ENCODE assay signal across 16 cellular contexts in the genomic region with DNA sequence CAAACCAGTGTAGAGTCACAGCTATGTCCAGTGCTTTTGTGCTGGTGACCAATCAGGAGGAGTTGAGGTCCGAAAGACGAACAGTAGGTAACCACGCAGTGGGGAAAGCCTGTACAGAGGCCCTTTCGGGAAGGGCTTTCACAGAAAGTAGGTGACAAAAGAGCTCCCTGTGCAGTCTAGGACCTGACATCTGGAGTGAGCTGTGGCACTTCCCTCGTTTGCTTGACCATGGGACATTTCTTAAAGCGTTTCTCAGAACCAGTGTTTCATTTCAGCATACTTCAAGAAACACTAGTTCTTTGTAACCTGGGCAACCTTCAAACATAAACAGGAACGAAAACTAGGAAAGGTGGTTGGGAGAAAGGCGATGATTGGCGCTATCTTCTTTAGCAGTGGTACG. TPM values are rescaled to one million over a fixed set of nuclear protein-coding genes. Genes with fewer than 3 reads are reported as not detected.
A peak's percentile ranks its signal among the peaks of the same experiment; 100 is the strongest.
DNase-seq lines count a peak whose midpoint lies in the region; ATAC-seq and TF ChIP-seq lines count a peak whose summit lies in the region.
"Had no signal": no experiment of that assay in that cellular context is flagged by ENCODE, and none has a peak within 500 bp of the region (broad histone marks: within the 10 kb centered on the region; RNA-seq: fewer than 3 reads in every experiment).

No MANE protein-coding gene starts in this region.

- CTCF ChIA-PET in GM10248 (lab: Yijun Ruan, JAX), result interaction anchor here (1.0 to 1.9 kb wide), 4 partner anchors 11 to 19 kb away, joined by 3 to 13 read pairs (median 6); no protein-coding TSS in a partner anchor

- H2BK12ac ChIP-seq in H9 (ENCODE audit: insufficient read length, low read depth, low read length), result no peak overlapping the region
- H2BK12ac ChIP-seq in trophoblast cell (ENCODE audit: low read length), result no peak overlapping the region

- H2AFZ ChIP-seq in H9 (ENCODE audit: low read length), result no peak overlapping the region
- no peak overlapping the region for H2AFZ ChIP-seq in trophoblast cell (ENCODE audit: insufficient read depth, low read length, poor library complexity)

- H4K5ac ChIP-seq in H9 (ENCODE audit: insufficient read length, low read depth, low read length), result no peak overlapping the region

- no peak overlapping the region for H3K23ac ChIP-seq in H9 (ENCODE audit: insufficient read length, low read depth, low read length)
- no peak overlapping the region for H3K23ac ChIP-seq in trophoblast cell (ENCODE audit: low read length)

- no peak for DNase-seq in activated T-cell treated with anti-CD3 and anti-CD28 coated beads, Interleukin-2, amount 50 U/mL, for 24 hours
- DNase-seq in activated T-cell treated with anti-CD3 and anti-CD28 coated beads, Interleukin-2, amount 50 U/mL, for 48 hours, result no peak
- DNase-seq in H9, result no peak
- DNase-seq in chondrocyte (ENCODE audit: low spot score), result no peak
- DNase-seq in trophoblast cell, result peak; percentile 68 to 86
- no peak for DNase-seq in NCI-H748 treated with DMSO at 0.1 percent for 48 hours (lab: John Stamatoyannopoulos, UW)
- DNase-seq in GM10248 (ENCODE audit: extremely low spot score), result no peak
- DNase-seq: 8988T; BE2C; CD4-positive, alpha-beta T cell; HFFc6; NCI-H1105; NCI-H1694; NCI-H510A treated with DMSO at 0.1 percent for 48 hours had no signal

- H3K9ac ChIP-seq in H9 (ENCODE audit: extremely low read depth, insufficient read length, low read length) (no peak overlapping the region), trophoblast cell (ENCODE audit: low read length) (no peak overlapping the region)

- POLR2A ChIA-PET in GM10248 (lab: Yijun Ruan, JAX), result no interaction called here

- no peak overlapping the region for H3K18ac ChIP-seq in H9 (ENCODE audit: insufficient read length, low read depth, low read length)
- H3K18ac ChIP-seq in trophoblast cell (ENCODE audit: low read length), result no peak overlapping the region

- H3K27ac Mint-ChIP-seq in activated T-cell treated with anti-CD3 and anti-CD28 coated beads, Interleukin-2, amount 50 U/mL, for 24 hours, result peak overlapping the region; percentile 31
- H3K27ac Mint-ChIP-seq in H9, result 0 out of 7 replicates have a peak overlapping the region, but pooled peaks have one; percentile 7 to 10 (median 8)
- peak overlapping the region; percentile 29 for H3K27ac Mint-ChIP-seq in chondrocyte (ENCODE audit: unreplicated experiment)
- H3K27ac Mint-ChIP-seq: HFFc6 had no signal

- no peak overlapping the region for H3K4me3 Mint-ChIP-seq in activated T-cell treated with anti-CD3 and anti-CD28 coated beads, Interleukin-2, amount 50 U/mL, for 24 hours
- H3K4me3 Mint-ChIP-seq in H9 (no peak overlapping the region), chondrocyte (ENCODE audit: unreplicated experiment) (no peak overlapping the region)
- H3K4me3 Mint-ChIP-seq: CD4-positive, alpha-beta T cell; HFFc6 had no signal

- H3K27me3 Mint-ChIP-seq in activated T-cell treated with anti-CD3 and anti-CD28 coated beads, Interleukin-2, amount 50 U/mL, for 24 hours, result no peaks in the 10 kb centered on the region
- H3K27me3 Mint-ChIP-seq in H9 (ENCODE audit: low read depth) (no peaks in the 10 kb centered on the region), chondrocyte (ENCODE audit: low read depth) (no peaks in the 10 kb centered on the region)
- H3K27me3 Mint-ChIP-seq: CD4-positive, alpha-beta T cell had no signal

- no peak overlapping the region for H3K4me2 ChIP-seq in H9 (ENCODE audit: insufficient read depth, insufficient read length, low read length)
- no peak overlapping the region for H3K4me2 ChIP-seq in trophoblast cell (ENCODE audit: low read length)

- H2AK5ac ChIP-seq in H9 (ENCODE audit: insufficient read length, low read length), result no peak overlapping the region
- H2AK5ac ChIP-seq in trophoblast cell (ENCODE audit: low read length), result no peak overlapping the region

- H3K14ac ChIP-seq in H9 (ENCODE audit: insufficient read depth, low read length) (no peak overlapping the region), trophoblast cell (ENCODE audit: low read length) (no peak overlapping the region)

- H3K27me3 ChIP-seq in H9 (ENCODE audit: insufficient read depth, low read length) (no peaks in the 10 kb centered on the region), trophoblast cell (ENCODE audit: insufficient read depth, low read length) (no peaks in the 10 kb centered on the region)
- H3K27me3 ChIP-seq: BE2C had no signal

- no peak overlapping the region for H2BK120ac ChIP-seq in H9 (ENCODE audit: low read depth, low read length, poor library complexity, severe bottlenecking)
- no peak overlapping the region for H2BK120ac ChIP-seq in trophoblast cell (ENCODE audit: insufficient read depth, low read length, poor library complexity)

- no peaks in the 10 kb centered on the region; the same call in 1 of the 2 replicates for H3K4me1 ChIP-seq in H9 (ENCODE audit: insufficient read depth, low read length)
- no peaks in the 10 kb centered on the region for H3K4me1 ChIP-seq in trophoblast cell (ENCODE audit: control insufficient read depth in 1 of 2, insufficient read depth in 2 of 2, low read length in 2 of 2)
- H3K4me1 ChIP-seq: BE2C had no signal

- H4K91ac ChIP-seq in H9 (ENCODE audit: insufficient read length, low read depth, low read length) (no peak overlapping the region), trophoblast cell (ENCODE audit: low read depth, low read length) (no peak overlapping the region)

- no peak overlapping the region for H4K8ac ChIP-seq in H9 (replicated peaks; ENCODE audit: insufficient read length, low read depth, low read length)
- no peak overlapping the region for H4K8ac ChIP-seq in trophoblast cell (ENCODE audit: low read depth, low read length)

- H3K36me3 Mint-ChIP-seq in activated T-cell treated with anti-CD3 and anti-CD28 coated beads, Interleukin-2, amount 50 U/mL, for 24 hours (ENCODE audit: low read depth), result peaks cover 92% of the 10 kb centered on the region
- peaks cover 9 to 18% (median 16%) of the 10 kb centered on the region in 3 experiments; a peak in 6 of 7 replicates for H3K36me3 Mint-ChIP-seq in H9 (ENCODE audit: insufficient read depth in 1 of 3, low read depth in 3 of 3)
- peaks cover 3% of the 10 kb centered on the region for H3K36me3 Mint-ChIP-seq in chondrocyte (ENCODE audit: low read depth)

- H3K4me1 Mint-ChIP-seq in activated T-cell treated with anti-CD3 and anti-CD28 coated beads, Interleukin-2, amount 50 U/mL, for 24 hours (ENCODE audit: low read depth), result peaks cover 31% of the 10 kb centered on the region
- H3K4me1 Mint-ChIP-seq in H9 (peaks cover 6 to 9% of the 10 kb centered on the region in 2 experiments; a peak in 2 of 4 replicates), chondrocyte (ENCODE audit: low read depth) (no peaks in the 10 kb centered on the region)

- no peaks in the 10 kb centered on the region for H3K79me1 ChIP-seq in H9 (ENCODE audit: insufficient read depth, low read depth, low read length, poor library complexity, severe bottlenecking)
- no peaks in the 10 kb centered on the region for H3K79me1 ChIP-seq in trophoblast cell (ENCODE audit: low read length)

- H3K9me3 ChIP-seq in H9 (ENCODE audit: control insufficient read depth, low read depth, low read length), result no peaks in the 10 kb centered on the region
- H3K9me3 ChIP-seq in trophoblast cell (ENCODE audit: insufficient read depth, low read depth, low read length), result no peaks in the 10 kb centered on the region
- H3K9me3 ChIP-seq: BE2C had no signal

- no peaks in the 10 kb centered on the region for H3K9me3 Mint-ChIP-seq in activated T-cell treated with anti-CD3 and anti-CD28 coated beads, Interleukin-2, amount 50 U/mL, for 24 hours
- H3K9me3 Mint-ChIP-seq in H9, result no peaks in the 10 kb centered on the region
- no peaks in the 10 kb centered on the region for H3K9me3 Mint-ChIP-seq in chondrocyte (ENCODE audit: low read depth)
- H3K9me3 Mint-ChIP-seq: CD4-positive, alpha-beta T cell; HFFc6 had no signal

- H3K56ac ChIP-seq in H9 (ENCODE audit: insufficient read length, low read depth, low read length), result no peak overlapping the region

- H3K4ac ChIP-seq in H9 (ENCODE audit: low read depth, low read length) (no peak overlapping the region), trophoblast cell (ENCODE audit: low read depth, low read length) (no peak overlapping the region)

- no peak overlapping the region for H3T11ph ChIP-seq in H9 (ENCODE audit: low read length)

- H3K4me3 ChIP-seq in trophoblast cell (ENCODE audit: low read depth, low read length), result no peak overlapping the region
- H3K4me3 ChIP-seq: GM12878 had no signal

- no peaks in the 10 kb centered on the region for H4K20me1 ChIP-seq in H9 (ENCODE audit: control insufficient read depth, insufficient read depth, insufficient read length)

- no CpG with 5 or more reads among the region's 10 CpGs for WGBS in H9 (ENCODE audit: extremely low coverage, insufficient read length, low lambda C conversion rate)
- WGBS in trophoblast cell (ENCODE audit: extremely low coverage, insufficient coverage, insufficient read length), result no CpG with 5 or more reads among the region's 10 CpGs

- H3K27ac ChIP-seq in H9 (ENCODE audit: insufficient read length, low read depth, low read length) (no peak overlapping the region), trophoblast cell (ENCODE audit: low read depth, low read length) (no peak overlapping the region)

- TF ChIP-seq CTCF in H9 (conservative IDR thresholded peaks at IDR 0.05) (no peak), chondrocyte (IDR thresholded peaks at IDR 0.05) (no peak), GM10248 (IDR thresholded peaks at IDR 0.05; ENCODE audit: control extremely low read depth, extremely low read depth, low read depth, missing control alignments) (no peak)

- no peak overlapping the region for H2BK5ac ChIP-seq in H9 (ENCODE audit: insufficient read length, low read length)
- H2BK5ac ChIP-seq in trophoblast cell (ENCODE audit: low read depth, low read length, poor library complexity), result no peak overlapping the region

- H2BK20ac ChIP-seq in H9 (ENCODE audit: low read depth, low read length, poor library complexity, severe bottlenecking), result no peak overlapping the region

- ATAC-seq in GM18517 (IDR thresholded peaks at IDR 0.05; ENCODE audit: unreplicated experiment), result no peak
- ATAC-seq: GM12878 had no signal

- H3K79me2 ChIP-seq in H9 (ENCODE audit: insufficient read depth, low read length) (no peaks in the 10 kb centered on the region), trophoblast cell (ENCODE audit: control insufficient read depth, insufficient read depth, low read length, poor library complexity) (no peaks in the 10 kb centered on the region)

- no peaks in the 10 kb centered on the region for H3K23me2 ChIP-seq in H9 (ENCODE audit: insufficient read length, low read depth, low read length, poor library complexity, severe bottlenecking)

- H4K12ac ChIP-seq in trophoblast cell (ENCODE audit: low read depth, low read length), result no peak overlapping the region

- no peak overlapping the region for H2BK15ac ChIP-seq in H9 (ENCODE audit: low read depth, low read length)

- H3K36me3 ChIP-seq in trophoblast cell (ENCODE audit: control insufficient read depth in 1 of 2, insufficient read depth in 2 of 2, low read length in 2 of 2), result peaks cover 4 to 18% of the 10 kb centered on the region in 2 experiments

RNA-seq across cellular contexts. Expression of a gene that starts 55.7 kb away (rescaled TPM):
- total RNA-seq in H9 (2021) (297 and 302 TPM in 2 replicates), chondrocyte (114 to 215 TPM (median 208 TPM) in 3 replicates)
- polyA plus RNA-seq in trophoblast cell (2013), result 306 and 337 TPM in 2 replicates

Comparison
In these comparisons a context has a peak if more than half of its experiments do, and no peak if none do; other contexts are left out.
1. DNase-seq: peak in trophoblast cell (2 of 2); none in activated T-cell treated with anti-CD3 and anti-CD28 coated beads, Interleukin-2, amount 50 U/mL, for 24 hours (single experiment), activated T-cell treated with anti-CD3 and anti-CD28 coated beads, Interleukin-2, amount 50 U/mL, for 48 hours (0 of 2), H9 (single experiment), chondrocyte (single experiment), NCI-H748 treated with DMSO at 0.1 percent for 48 hours (single experiment) and GM10248 (single experiment).
2. Peak in every context shown above with its lines, with median percentiles within 50 percentile points of each other: H3K27ac Mint-ChIP-seq.